ENCODE assay signal across 8 cellular contexts in the genomic region with DNA sequence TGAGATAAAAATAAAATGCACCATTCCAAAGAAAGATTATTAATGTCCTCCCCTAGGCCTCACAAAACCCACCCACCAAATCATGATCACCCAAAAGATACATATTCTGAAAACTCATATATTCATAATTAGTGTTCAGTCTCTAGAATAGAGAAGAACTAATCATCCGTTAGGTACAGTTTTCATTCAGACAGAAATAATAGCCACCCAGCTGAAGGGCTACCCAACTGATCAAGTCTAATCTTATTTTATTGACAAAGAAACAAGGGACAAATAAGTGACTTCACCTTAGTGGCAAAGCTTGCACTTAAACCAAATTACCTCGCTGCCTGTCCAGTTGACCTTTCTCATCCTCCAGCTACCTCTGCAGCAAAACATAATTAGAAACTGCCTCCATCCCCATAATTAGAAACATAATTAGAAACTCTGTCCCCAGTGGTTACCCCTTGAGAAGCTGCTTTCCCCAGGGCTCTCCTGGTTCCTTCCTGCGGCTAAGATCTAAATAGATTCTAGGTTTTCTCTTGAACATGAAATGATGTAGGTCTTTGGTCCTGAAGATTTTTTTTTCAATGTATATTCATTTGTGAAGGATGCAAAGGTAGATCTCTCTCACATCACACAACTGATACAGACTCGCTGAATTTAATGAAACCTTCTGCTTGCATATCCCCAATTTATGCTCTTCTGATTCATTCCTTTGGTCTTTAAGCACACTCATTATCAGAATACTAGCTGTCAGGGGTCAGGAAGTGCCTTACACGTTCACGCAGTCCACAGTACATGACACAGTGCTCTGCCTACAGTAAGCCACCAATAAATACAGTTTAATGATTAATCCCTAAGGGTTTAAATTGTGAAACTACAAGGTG. TPM values are rescaled to one million over a fixed set of nuclear protein-coding genes. Genes with fewer than 3 reads are reported as not detected.
DNase-seq lines count a peak whose midpoint lies in the region; ATAC-seq and TF ChIP-seq lines count a peak whose summit lies in the region.

No MANE protein-coding gene starts in this region.

- peak; percentile 52 for DNase-seq in DMS53 (lab: John Stamatoyannopoulos, UW)
- DNase-seq in T-cell, result no peak
- no peak for DNase-seq in GM10266 (ENCODE audit: extremely low spot score)
- DNase-seq in C1 segment of cervical spinal cord (lab: John Stamatoyannopoulos, UW), result no peak
- DNase-seq in WTC11 (ENCODE audit: low spot score), result no peak
- DNase-seq in progenitor cell of endocrine pancreas (ENCODE audit: low spot score, unreplicated experiment), result no peak

- CTCF ChIA-PET in T-cell (lab: Charles Lee) (interaction anchor here in 1 of 2 donors (0.6 kb wide), 1 partner anchor 97 kb away, joined by 3 read pairs; no protein-coding TSS in a partner anchor), WTC11 (lab: Charles Lee) (no interaction called here)

- H3K27me3 Mint-ChIP-seq in T-cell (no peaks in the 10 kb centered on the region), WTC11 (ENCODE audit: low read depth) (no peaks in the 10 kb centered on the region), progenitor cell of endocrine pancreas (no peaks in the 10 kb centered on the region)

- ATAC-seq in GM19025 (IDR thresholded peaks at IDR 0.05; ENCODE audit: low read depth, unreplicated experiment) (peak; percentile 86), HG02884 (IDR thresholded peaks at IDR 0.05; ENCODE audit: unreplicated experiment) (peak; percentile 83), T-cell (replicated peaks in 1 of 4) (peak in 1 of 4 experiments; percentile 35), WTC11 (no peak)

- H3K27ac Mint-ChIP-seq in T-cell, result peak overlapping the region; percentile 27 to 83
- no peak overlapping the region for H3K27ac Mint-ChIP-seq in WTC11
- H3K27ac Mint-ChIP-seq in progenitor cell of endocrine pancreas, result no peak overlapping the region

- H3K4me1 Mint-ChIP-seq in T-cell (peaks cover 34 to 37% (median 35%) of the 10 kb centered on the region in 3 donors), WTC11 (no peaks in the 10 kb centered on the region), progenitor cell of endocrine pancreas (ENCODE audit: low read depth) (peaks cover 4% of the 10 kb centered on the region)

- H3K4me3 Mint-ChIP-seq in T-cell, result no peak overlapping the region
- H3K4me3 Mint-ChIP-seq in WTC11, result no peak overlapping the region
- H3K4me3 Mint-ChIP-seq in progenitor cell of endocrine pancreas (ENCODE audit: low read depth), result no peak overlapping the region

- H3K36me3 Mint-ChIP-seq in T-cell (peaks cover 9% of the 10 kb centered on the region), WTC11 (no peaks in the 10 kb centered on the region), progenitor cell of endocrine pancreas (ENCODE audit: insufficient read depth) (peaks cover 4% of the 10 kb centered on the region)

- no peaks in the 10 kb centered on the region for H3K9me3 Mint-ChIP-seq in T-cell
- no peaks in the 10 kb centered on the region for H3K9me3 Mint-ChIP-seq in WTC11
- no peaks in the 10 kb centered on the region for H3K9me3 Mint-ChIP-seq in progenitor cell of endocrine pancreas (ENCODE audit: low read depth)

- no peak for TF ChIP-seq CTCF in GM10266 (IDR thresholded peaks at IDR 0.05; ENCODE audit: control insufficient read depth, insufficient read depth, low read depth, missing control alignments)
- TF ChIP-seq CTCF in WTC11 (IDR thresholded peaks at IDR 0.05), result no peak
- no peak for TF ChIP-seq CTCF in progenitor cell of endocrine pancreas (IDR thresholded peaks at IDR 0.05; ENCODE audit: unreplicated experiment)

- POLR2A ChIA-PET in T-cell (lab: Charles Lee) (no interaction called here), WTC11 (lab: Charles Lee) (no interaction called here)

TF ChIP-seq in WTC11, 78 proteins besides CTCF, POLR2A, EP300 and RAD21 (continues in another document):
- TF ChIP-seq, protein P1, sequence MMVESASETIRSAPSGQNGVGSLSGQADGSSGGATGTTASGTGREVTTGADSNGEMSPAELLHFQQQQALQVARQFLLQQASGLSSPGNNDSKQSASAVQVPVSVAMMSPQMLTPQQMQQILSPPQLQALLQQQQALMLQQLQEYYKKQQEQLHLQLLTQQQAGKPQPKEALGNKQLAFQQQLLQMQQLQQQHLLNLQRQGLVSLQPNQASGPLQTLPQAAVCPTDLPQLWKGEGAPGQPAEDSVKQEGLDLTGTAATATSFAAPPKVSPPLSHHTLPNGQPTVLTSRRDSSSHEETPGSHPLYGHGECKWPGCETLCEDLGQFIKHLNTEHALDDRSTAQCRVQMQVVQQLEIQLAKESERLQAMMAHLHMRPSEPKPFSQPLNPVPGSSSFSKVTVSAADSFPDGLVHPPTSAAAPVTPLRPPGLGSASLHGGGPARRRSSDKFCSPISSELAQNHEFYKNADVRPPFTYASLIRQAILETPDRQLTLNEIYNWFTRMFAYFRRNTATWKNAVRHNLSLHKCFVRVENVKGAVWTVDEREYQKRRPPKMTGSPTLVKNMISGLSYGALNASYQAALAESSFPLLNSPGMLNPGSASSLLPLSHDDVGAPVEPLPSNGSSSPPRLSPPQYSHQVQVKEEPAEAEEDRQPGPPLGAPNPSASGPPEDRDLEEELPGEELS (CRISPR knock-in tag; IDR thresholded peaks at IDR 0.05), result no peak
- TF ChIP-seq, protein P2, sequence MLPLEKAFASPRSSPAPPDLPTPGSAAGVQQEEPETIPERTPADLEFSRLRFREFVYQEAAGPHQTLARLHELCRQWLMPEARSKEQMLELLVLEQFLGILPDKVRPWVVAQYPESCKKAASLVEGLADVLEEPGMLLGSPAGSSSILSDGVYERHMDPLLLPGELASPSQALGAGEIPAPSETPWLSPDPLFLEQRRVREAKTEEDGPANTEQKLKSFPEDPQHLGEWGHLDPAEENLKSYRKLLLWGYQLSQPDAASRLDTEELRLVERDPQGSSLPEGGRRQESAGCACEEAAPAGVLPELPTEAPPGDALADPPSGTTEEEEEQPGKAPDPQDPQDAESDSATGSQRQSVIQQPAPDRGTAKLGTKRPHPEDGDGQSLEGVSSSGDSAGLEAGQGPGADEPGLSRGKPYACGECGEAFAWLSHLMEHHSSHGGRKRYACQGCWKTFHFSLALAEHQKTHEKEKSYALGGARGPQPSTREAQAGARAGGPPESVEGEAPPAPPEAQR (CRISPR knock-in tag; IDR thresholded peaks at IDR 0.05), result no peak
- no peak for TF ChIP-seq TEAD4 (CRISPR knock-in tag; IDR thresholded peaks at IDR 0.05)
- TF ChIP-seq, protein P3, sequence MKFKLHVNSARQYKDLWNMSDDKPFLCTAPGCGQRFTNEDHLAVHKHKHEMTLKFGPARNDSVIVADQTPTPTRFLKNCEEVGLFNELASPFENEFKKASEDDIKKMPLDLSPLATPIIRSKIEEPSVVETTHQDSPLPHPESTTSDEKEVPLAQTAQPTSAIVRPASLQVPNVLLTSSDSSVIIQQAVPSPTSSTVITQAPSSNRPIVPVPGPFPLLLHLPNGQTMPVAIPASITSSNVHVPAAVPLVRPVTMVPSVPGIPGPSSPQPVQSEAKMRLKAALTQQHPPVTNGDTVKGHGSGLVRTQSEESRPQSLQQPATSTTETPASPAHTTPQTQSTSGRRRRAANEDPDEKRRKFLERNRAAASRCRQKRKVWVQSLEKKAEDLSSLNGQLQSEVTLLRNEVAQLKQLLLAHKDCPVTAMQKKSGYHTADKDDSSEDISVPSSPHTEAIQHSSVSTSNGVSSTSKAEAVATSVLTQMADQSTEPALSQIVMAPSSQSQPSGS (CRISPR knock-in tag; IDR thresholded peaks at IDR 0.05; ENCODE audit: borderline replicate concordance, low read depth), result no peak
- no peak for TF ChIP-seq MYBL2 (CRISPR knock-in tag; IDR thresholded peaks at IDR 0.05)
- no peak for TF ChIP-seq ESRRA (CRISPR knock-in tag; IDR thresholded peaks at IDR 0.05; ENCODE audit: borderline replicate concordance)
- TF ChIP-seq MXD4 (CRISPR knock-in tag; IDR thresholded peaks at IDR 0.05; ENCODE audit: borderline replicate concordance), result no peak
- TF ChIP-seq, protein P4, sequence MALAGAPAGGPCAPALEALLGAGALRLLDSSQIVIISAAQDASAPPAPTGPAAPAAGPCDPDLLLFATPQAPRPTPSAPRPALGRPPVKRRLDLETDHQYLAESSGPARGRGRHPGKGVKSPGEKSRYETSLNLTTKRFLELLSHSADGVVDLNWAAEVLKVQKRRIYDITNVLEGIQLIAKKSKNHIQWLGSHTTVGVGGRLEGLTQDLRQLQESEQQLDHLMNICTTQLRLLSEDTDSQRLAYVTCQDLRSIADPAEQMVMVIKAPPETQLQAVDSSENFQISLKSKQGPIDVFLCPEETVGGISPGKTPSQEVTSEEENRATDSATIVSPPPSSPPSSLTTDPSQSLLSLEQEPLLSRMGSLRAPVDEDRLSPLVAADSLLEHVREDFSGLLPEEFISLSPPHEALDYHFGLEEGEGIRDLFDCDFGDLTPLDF (CRISPR knock-in tag; IDR thresholded peaks at IDR 0.05), result no peak
- no peak for TF ChIP-seq FOXP1 (CRISPR knock-in tag; IDR thresholded peaks at IDR 0.05; ENCODE audit: borderline replicate concordance)
- TF ChIP-seq NFYB (CRISPR knock-in tag; conservative IDR thresholded peaks at IDR 0.05; ENCODE audit: low read depth), result no peak
- TF ChIP-seq HMGA2 (CRISPR knock-in tag; IDR thresholded peaks at IDR 0.05), result no peak
- no peak for TF ChIP-seq ETV6 (CRISPR knock-in tag; IDR thresholded peaks at IDR 0.05)
- TF ChIP-seq, protein P5, sequence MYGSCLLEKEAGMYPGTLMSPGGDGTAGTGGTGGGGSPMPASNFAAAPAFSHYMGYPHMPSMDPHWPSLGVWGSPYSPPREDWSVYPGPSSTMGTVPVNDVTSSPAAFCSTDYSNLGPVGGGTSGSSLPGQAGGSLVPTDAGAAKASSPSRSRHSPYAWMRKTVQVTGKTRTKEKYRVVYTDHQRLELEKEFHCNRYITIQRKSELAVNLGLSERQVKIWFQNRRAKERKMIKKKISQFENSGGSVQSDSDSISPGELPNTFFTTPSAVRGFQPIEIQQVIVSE (CRISPR knock-in tag; IDR thresholded peaks at IDR 0.05; ENCODE audit: borderline replicate concordance), result no peak
- no peak for TF ChIP-seq EMX1 (CRISPR knock-in tag; IDR thresholded peaks at IDR 0.05)
- no peak for TF ChIP-seq TP53 (CRISPR knock-in tag; IDR thresholded peaks at IDR 0.05)
- no peak for TF ChIP-seq RELA (CRISPR knock-in tag; IDR thresholded peaks at IDR 0.05; ENCODE audit: borderline replicate concordance)

RNA-seq across cellular contexts. Expression of a gene that starts 46.3 kb away (rescaled TPM):
- total RNA-seq in T-cell (100 to 1,000 TPM in 1 of 5 donors, 10 to 100 TPM in 4; 51.4 to 112 (median 69.7) TPM), WTC11 (2021) (86.0 to 95.4 TPM (median 91.0 TPM) in 3 replicates), progenitor cell of endocrine pancreas (77.2 and 88.7 TPM in 2 replicates)

RNA-seq across cellular contexts. Expression of a gene that starts 58.4 kb away (rescaled TPM):
- total RNA-seq in T-cell, result 1 to 10 TPM; 1.8 to 3.6 (median 2.1) TPM
- total RNA-seq in WTC11 (2021), result 0.17 to 0.46 TPM (median 0.23 TPM) in 3 replicates
- 0.40 and 1.5 TPM in 2 replicates for total RNA-seq in progenitor cell of endocrine pancreas

Comparison
In these comparisons a context has a peak if more than half of its experiments do, and no peak if none do; other contexts are left out.
1. H3K27ac Mint-ChIP-seq: peak in T-cell (2 of 2); none in WTC11 (single experiment) and progenitor cell of endocrine pancreas (single experiment).